In the genomic region with DNA sequence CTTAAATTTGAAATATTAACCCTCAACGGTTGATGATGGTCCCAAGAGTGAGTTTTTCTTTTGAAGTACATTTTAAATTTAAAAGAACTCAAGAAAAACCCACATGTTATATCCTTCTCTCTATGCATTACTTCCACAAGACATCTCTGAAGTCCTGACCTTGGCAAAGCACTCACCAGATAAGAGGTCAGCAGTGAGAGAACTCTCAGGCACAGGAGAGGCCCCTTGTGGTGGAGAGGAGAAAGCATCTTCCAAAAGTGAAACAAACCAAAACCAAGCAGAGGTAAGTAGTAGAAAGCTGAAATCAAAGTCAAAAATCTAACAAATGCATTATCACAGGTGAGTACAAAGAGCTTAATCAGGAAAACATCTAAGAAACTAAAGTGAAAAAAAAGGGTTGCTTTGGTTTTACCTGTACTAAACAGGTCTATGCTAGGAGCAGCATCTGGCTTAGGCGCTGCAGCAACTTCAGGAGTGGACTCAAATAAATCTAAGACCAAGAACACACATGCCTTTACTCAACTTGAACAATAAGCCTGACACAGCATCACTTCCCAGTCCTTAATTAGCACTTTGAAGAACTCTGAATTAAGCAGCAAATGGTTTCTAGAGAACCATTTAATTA, we compare ENCODE assay signal across 8 cellular contexts.
DNase-seq lines count a peak whose midpoint lies in the region; FAIRE-seq and TF ChIP-seq lines count a peak whose summit lies in the region.

No MANE protein-coding gene starts in this region.

- no peak overlapping the region for H3K4me3 Mint-ChIP-seq in osteocyte (ENCODE audit: unreplicated experiment)

- peak; percentile 40 for TF ChIP-seq CTCF in osteocyte (IDR thresholded peaks at IDR 0.05)

- peak; percentile 95 for FAIRE-seq in H54 (lab: Jason Lieb, UNC)

- H3K27ac Mint-ChIP-seq in osteocyte (ENCODE audit: unreplicated experiment) = no peak overlapping the region

- peak; percentile 24 for DNase-seq in NCI-H2171 treated with DMSO at 0.1 percent for 48 hours (lab: John Stamatoyannopoulos, UW)
- no peak for DNase-seq in NCI-H2171 (lab: John Stamatoyannopoulos, UW)
- DNase-seq in H54 (ENCODE audit: insufficient read length, low spot score) = peak; percentile 5
- peak; percentile 11 for DNase-seq in Jurkat, Clone E6-1 (ENCODE audit: low read depth, low spot score)
- peak; percentile 60 for DNase-seq in amniotic epithelial cell (ENCODE audit: low read depth)
- DNase-seq in osteocyte (ENCODE audit: extremely low spot score, unreplicated experiment) = no peak
- no peak for DNase-seq in NCI-H1105 (lab: John Stamatoyannopoulos, UW)
- DNase-seq in germinal center (ENCODE audit: low spot score) = no peak

- H3K4me3 ChIP-seq in Jurkat, Clone E6-1 (ENCODE audit: low read length) = no peak overlapping the region

- H3K27me3 Mint-ChIP-seq in osteocyte (ENCODE audit: unreplicated experiment) = peaks cover 14% of the 10 kb centered on the region

- H3K36me3 Mint-ChIP-seq in osteocyte (ENCODE audit: unreplicated experiment) = no peaks in the 10 kb centered on the region

- no peaks in the 10 kb centered on the region for H3K4me1 Mint-ChIP-seq in osteocyte (ENCODE audit: unreplicated experiment)

- no peaks in the 10 kb centered on the region for H3K9me3 Mint-ChIP-seq in osteocyte (ENCODE audit: unreplicated experiment)

- no peak for TF ChIP-seq POLR2A in H54 (IDR thresholded peaks at IDR 0.05; ENCODE audit: low read depth, low read length)

Comparison
In these comparisons a context has a peak if more than half of its experiments do, and no peak if none do; other contexts are left out.
1. DNase-seq: peak in NCI-H2171 treated with DMSO at 0.1 percent for 48 hours (single experiment), H54 (single experiment), Jurkat, Clone E6-1 (single experiment) and amniotic epithelial cell (single experiment); none in NCI-H2171 (single experiment), osteocyte (single experiment), NCI-H1105 (single experiment) and germinal center (single experiment).